Comparison of ENCODE assay signal across 8 cellular contexts in genomic region chr1:37595440-37596181, GRCh38. TPM values are rescaled to one million over a fixed set of nuclear protein-coding genes. Genes with fewer than 3 reads are reported as not detected.
DNase-seq lines count a peak whose midpoint lies in the region; ATAC-seq and TF ChIP-seq lines count a peak whose summit lies in the region.

Gene GNL2, minus strand, starts transcription at chr1:37595937. Its CDS starts 115 bp downstream, at chr1:37595822.

- intact Hi-C loops in uterus (cut with DNase I; ENCODE audit: low total_unique reads), result no loop called here

- H3K27ac ChIP-seq in right atrium auricular region (peak within 1 kb of the TSS; percentile 69 to 76), uterus (peak within 1 kb of the TSS; percentile 76 to 77)

- peak; percentile 84 to 90 for DNase-seq in NCI-H187 (lab: John Stamatoyannopoulos, UW)
- DNase-seq in T-helper 2 cell, result peak; percentile 88 to 97 (median 94)
- peak; percentile 49 to 97 (median 92) for DNase-seq in anterior cingulate cortex (lab: John Stamatoyannopoulos, UW)
- peak; percentile 98 for DNase-seq in right atrium auricular region (ENCODE audit: low spot score)
- peak; percentile 88 for DNase-seq in pulmonary artery endothelial cell (ENCODE audit: low read depth, low spot score)
- peak; percentile 97 to 98 for DNase-seq in uterus

- no peak for TF ChIP-seq CTCF in right atrium auricular region (IDR thresholded peaks at IDR 0.05)
- TF ChIP-seq CTCF in uterus (IDR thresholded peaks at IDR 0.05), result peak in 1 of 4 experiments; percentile 10

- H3K4me3 ChIP-seq in right atrium auricular region (peak within 1 kb of the TSS; percentile 55 to 69), uterus (peak within 1 kb of the TSS; percentile 68 to 76)

- peaks cover 0 to 22% of the 10 kb centered on the region in 2 donors for H3K4me1 ChIP-seq in right atrium auricular region
- H3K4me1 ChIP-seq in uterus, result peaks cover 7 to 10% of the 10 kb centered on the region in 2 donors

- H3K27me3 ChIP-seq in right atrium auricular region, result no peaks in the 10 kb centered on the region
- no peaks in the 10 kb centered on the region for H3K27me3 ChIP-seq in uterus

- peak; percentile 57 to 77 for TF ChIP-seq POLR2A in uterus (IDR thresholded peaks at IDR 0.05)

- no peaks in the 10 kb centered on the region for H3K9me3 ChIP-seq in right atrium auricular region
- H3K9me3 ChIP-seq in uterus, result no peaks in the 10 kb centered on the region

- peaks cover 20% of the 10 kb centered on the region for H3K36me3 ChIP-seq in right atrium auricular region
- H3K36me3 ChIP-seq in uterus, result no peaks in the 10 kb centered on the region

- peak; percentile 98 for ATAC-seq in GM18498 (IDR thresholded peaks at IDR 0.05; ENCODE audit: unreplicated experiment)
- ATAC-seq in HG02938 (IDR thresholded peaks at IDR 0.05; ENCODE audit: unreplicated experiment), result peak; percentile 93

RNA-seq across cellular contexts. Expression of gene GNL2, which starts in this region (rescaled TPM):
- total RNA-seq in right atrium auricular region (10 to 100 TPM; 15.4 to 22.2 TPM), pulmonary artery endothelial cell (99.7 and 108 TPM in 2 replicates), uterus (1,000 to 10,000 TPM in 1 of 4 donors, 10 to 100 TPM in 3; 15.9 to 1,081 (median 52.9) TPM)

Comparison
In these comparisons a context has a peak if more than half of its experiments do, and no peak if none do; other contexts are left out.
1. Peak in every context shown above with its lines: DNase-seq, ATAC-seq, H3K4me3 ChIP-seq and H3K27ac ChIP-seq.